ENCODE assay signal across 1 cellular context in the genomic region with DNA sequence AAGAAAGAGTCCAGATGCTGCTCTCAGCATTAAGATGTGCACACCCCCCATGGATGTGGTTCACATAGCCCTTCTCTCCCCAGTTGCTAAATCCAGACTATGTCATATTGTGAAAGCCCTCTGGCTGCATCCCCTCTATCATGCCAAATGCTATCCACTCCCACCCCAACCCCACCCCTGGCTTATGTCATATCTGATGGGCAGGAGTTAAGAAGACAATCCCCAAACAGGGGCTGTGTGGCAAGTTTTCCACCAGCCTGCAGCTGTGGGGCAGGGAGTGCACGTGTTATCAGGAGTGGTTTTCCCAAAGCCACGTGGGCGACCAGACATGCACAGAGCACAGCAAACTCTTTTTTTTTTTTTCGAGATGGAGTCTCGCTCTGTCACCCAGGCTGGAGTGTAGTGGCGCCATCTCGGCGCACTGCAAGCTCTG.
A peak's percentile ranks its signal among the peaks of the same experiment; 100 is the strongest.
TF ChIP-seq lines count a peak whose summit lies in the region.

No MANE protein-coding gene starts in this region.

TF ChIP-seq in HEK293, 187 proteins besides CTCF, POLR2A, EP300 and RAD21:
- TF ChIP-seq ZFHX2 (tag by site-specific recombination; conservative IDR thresholded peaks at IDR 0.05) (peak; percentile 29; the same call in 1 of the 2 replicates), EGR2 (tag by site-specific recombination; IDR thresholded peaks at IDR 0.05; ENCODE audit: low read depth) (0 out of 2 replicates have a peak, but pooled peaks have one; percentile 11), ZNF248 (tag by site-specific recombination; IDR thresholded peaks at IDR 0.05) (no peak)
TF ChIP-seq in HEK293: peak in this region for 2.
